In the genomic region with DNA sequence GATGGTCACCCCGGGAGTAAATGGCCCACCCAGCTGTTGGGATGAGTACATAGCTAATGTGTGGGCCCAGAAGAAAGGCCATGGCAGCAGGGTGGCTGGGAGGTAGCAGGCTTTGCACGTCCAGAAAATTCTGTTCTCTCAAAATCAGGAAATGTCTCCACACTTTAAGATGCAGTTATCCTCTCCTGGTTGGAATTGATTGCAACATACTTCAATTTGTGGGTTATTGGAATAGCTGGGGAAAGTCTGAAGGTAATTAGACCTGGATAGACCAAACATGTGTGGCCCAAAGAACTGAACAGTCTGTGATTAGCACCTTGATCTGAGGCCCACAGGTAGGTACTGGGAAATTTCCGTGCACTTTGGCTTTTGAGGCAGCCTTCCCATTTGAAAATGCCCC, we compare ENCODE assay signal across 35 cellular contexts. TPM values are rescaled to one million over a fixed set of nuclear protein-coding genes. Genes with fewer than 3 reads are reported as not detected.
"Had no signal": no experiment of that assay in that cellular context is flagged by ENCODE, and none has a peak within 500 bp of the region (broad histone marks: within the 10 kb centered on the region; RNA-seq: fewer than 3 reads in every experiment).

No MANE protein-coding gene starts in this region.

- H3K4me1 ChIP-seq: Peyer's patch had no signal

- H3K27me3 ChIP-seq: brain microvascular endothelial cell, cardiac muscle cell, Peyer's patch had no signal

- H3K36me3 ChIP-seq: brain microvascular endothelial cell, cardiac muscle cell, Peyer's patch had no signal

- DNase-seq: activated B cell treated with CpG ODN at 0.5 μM for 24 hours; activated CD4-positive, alpha-beta memory T cell treated with anti-CD3 and anti-CD28 coated beads for 36 hours; activated CD4-positive, alpha-beta T cell treated with anti-CD3 and anti-CD28 coated beads for 4 hours; activated CD4-positive, alpha-beta T cell treated with anti-CD3 and anti-CD28 coated beads, Interleukin-2, amount 50 U/mL, for 1 hour; activated CD4-positive, CD25-positive, alpha-beta regulatory T cell treated with anti-CD3 and anti-CD28 coated beads, Interleukin-2, amount 50 U/mL, for 72 hours; activated CD8-positive, alpha-beta memory T cell treated with anti-CD3 and anti-CD28 coated beads, Interleukin-2, amount 50 U/mL, for 48 hours; activated effector memory CD4-positive, alpha-beta T cell treated with Interleukin-2 at 50 U/mL for 16 hours; activated naive CD4-positive, alpha-beta T cell treated with anti-CD3 and anti-CD28 coated beads, Interleukin-2, amount 10 ng/mL, durations not matched to agents 7 days and 5 days; activated naive CD8-positive, alpha-beta T cell treated with anti-CD3 and anti-CD28 coated beads, Interleukin-2, amount 50 U/mL, for 24 hours; activated T-cell treated with anti-CD3 and anti-CD28 coated beads, Interleukin-2, amount 50 U/mL, for 48 hours; aorta; brain microvascular endothelial cell; Kasumi-1; KG1; MM.1S; MV-4-11; NCI-H1092; NCI-H1436 treated with DMSO at 0.1 percent for 48 hours; NCI-H1694 treated with DMSO at 0.1 percent for 48 hours; NCI-H2029; NCI-H345; NCI-H510A; NCI-H526; NCI-H748 treated with DMSO at 0.1 percent for 48 hours; NK-92 treated with Interleukin-12 subunit alpha and Interleukin-12 subunit beta, amount 100 ng/mL, for 24 hours; Peyer's patch; Right ventricle myocardium superior; RPMI8226; SW 1271; T-helper 1 cell; T-helper 2 cell; T-helper 9 cell had no signal

- H3K27ac ChIP-seq: brain microvascular endothelial cell, cardiac muscle cell, Peyer's patch, VCaP had no signal

- ATAC-seq: activated naive CD8-positive, alpha-beta T cell treated with anti-CD3 and anti-CD28 coated beads, Interleukin-2, amount 50 U/mL, for 24 hours had no signal

- H3K4me3 ChIP-seq: cardiac muscle cell, Peyer's patch had no signal

- H3K9me3 ChIP-seq: Peyer's patch had no signal

RNA-seq across cellular contexts. Expression of a gene that starts 35.0 kb away (rescaled TPM):
- total RNA-seq: cardiac muscle cell, PC-3, Right ventricle myocardium superior had no signal
- polyA plus RNA-seq: cardiac muscle cell had no signal
